ENCODE assay signal across 1 cellular context in the genomic region with DNA sequence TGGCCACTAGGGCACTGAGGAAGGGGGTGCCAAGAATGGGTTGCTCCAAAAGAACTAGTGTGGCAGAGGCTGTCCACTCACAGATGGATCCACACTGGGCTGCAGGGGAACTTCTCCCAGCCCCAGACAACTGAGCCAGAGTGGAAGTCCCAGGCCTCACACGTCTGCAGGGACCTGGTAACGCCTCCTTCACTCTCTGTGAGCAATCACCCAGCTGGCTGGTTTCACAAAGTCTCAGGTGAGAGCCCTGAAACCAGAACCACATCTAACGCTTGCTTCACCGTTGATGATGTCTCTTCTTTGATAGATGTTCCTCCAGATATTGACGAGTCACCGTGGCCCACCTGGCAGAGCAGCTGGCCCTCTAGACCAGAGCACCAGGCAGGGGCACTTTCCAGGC.
TF ChIP-seq lines count a peak whose summit lies in the region.

No MANE protein-coding gene starts in this region.

TF ChIP-seq in GM12878, 131 proteins besides CTCF, POLR2A, EP300 and RAD21:
- TF ChIP-seq TCF3 (IDR thresholded peaks at IDR 0.05; ENCODE audit: borderline replicate concordance, insufficient read depth, low read depth, low read length) (0 out of 2 replicates have a peak, but pooled peaks have one; percentile 29), BHLHE40 (IDR thresholded peaks at IDR 0.05; ENCODE audit: borderline replicate concordance in 1 of 2, low read depth in 2 of 2, low read length in 1 of 2) (peak in 1 of 2 experiments; percentile 40; a peak in 1 of 4 replicates), IKZF1 (conservative IDR thresholded peaks at IDR 0.05) (0 out of 2 replicates have a peak, but pooled peaks have one; percentile 23), TCF12 (IDR thresholded peaks at IDR 0.05; ENCODE audit: low read depth, low read length) (0 out of 2 replicates have a peak, but pooled peaks have one; percentile 43), IKZF2 (IDR thresholded peaks at IDR 0.05) (0 out of 4 replicates have a peak, but pooled peaks of 1 of the 2 experiments have one; percentile 26), MTA2 (IDR thresholded peaks at IDR 0.05; ENCODE audit: low read depth) (peak; percentile 33; the same call in 1 of the 2 replicates)
